Comparison of ENCODE assay signal across 35 cellular contexts in the genomic region with DNA sequence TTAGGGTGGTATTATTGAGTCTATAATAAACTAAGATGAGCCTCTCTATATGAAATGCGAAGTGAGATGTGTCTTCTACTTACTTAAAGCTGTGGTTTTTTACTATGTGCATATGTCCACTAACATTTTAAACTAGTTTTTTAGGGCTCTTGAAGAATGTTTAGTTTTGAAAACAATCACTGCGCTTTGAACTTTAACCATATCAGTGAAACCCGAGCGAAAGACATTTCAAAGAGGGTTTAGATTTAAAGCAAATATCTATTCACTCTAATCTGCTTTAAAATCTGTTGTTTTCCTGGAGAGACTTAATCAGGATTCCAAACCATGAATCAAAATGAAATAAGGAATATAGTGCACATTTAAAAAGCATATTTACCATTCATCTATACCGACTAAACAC. TPM values are rescaled to one million over a fixed set of nuclear protein-coding genes. Genes with fewer than 3 reads are reported as not detected.
DNase-seq lines count a peak whose midpoint lies in the region; ATAC-seq, FAIRE-seq and TF ChIP-seq lines count a peak whose summit lies in the region.
"Had no signal": no experiment of that assay in that cellular context is flagged by ENCODE, and none has a peak within 500 bp of the region (broad histone marks: within the 10 kb centered on the region; RNA-seq: fewer than 3 reads in every experiment).

No MANE protein-coding gene starts in this region.

- H3K4me3 ChIP-seq in HepG2 (replicated peaks in 1 of 3; ENCODE audit: insufficient read depth in 1 of 3, low read depth in 2 of 3, low read length in 3 of 3): no peak overlapping the region
- H3K4me3 ChIP-seq in right lobe of liver: no peak overlapping the region
- no peak overlapping the region for H3K4me3 ChIP-seq in astrocyte (ENCODE audit: insufficient read depth, low read depth, low read length)
- no peak overlapping the region for H3K4me3 ChIP-seq in smooth muscle cell
- no peak overlapping the region for H3K4me3 ChIP-seq in upper lobe of right lung
- H3K4me3 ChIP-seq: A549; BLaER1; BLaER1 treated with 17β-estradiol and CSF1 and Interleukin-3, amounts not matched to agents 10 nM and 100 nM had no signal

- no peak for ATAC-seq in HepG2
- no peak for ATAC-seq in right lobe of liver
- ATAC-seq in upper lobe of right lung: no peak
- ATAC-seq: A549; CD8-positive, alpha-beta T cell had no signal

- TF ChIP-seq POLR2A in HepG2 (IDR thresholded peaks at IDR 0.05; ENCODE audit: insufficient read depth in 1 of 2, low read depth in 2 of 2, low read length in 2 of 2) (no peak), right lobe of liver (IDR thresholded peaks at IDR 0.05) (no peak)

- H3K9me3 Mint-ChIP-seq in astrocyte (ENCODE audit: unreplicated experiment) (no peaks in the 10 kb centered on the region), mesothelial cell of epicardium (peaks cover 5% of the 10 kb centered on the region)
- H3K9me3 Mint-ChIP-seq: CD4-positive, alpha-beta T cell; CD8-positive, alpha-beta T cell had no signal

- H3K27me3 ChIP-seq in HepG2 (ENCODE audit: control insufficient read depth in 1 of 2, insufficient read depth in 2 of 2, low read length in 2 of 2): no peaks in the 10 kb centered on the region
- H3K27me3 ChIP-seq in right lobe of liver: no peaks in the 10 kb centered on the region
- no peaks in the 10 kb centered on the region for H3K27me3 ChIP-seq in astrocyte (ENCODE audit: insufficient read depth, low read length)
- no peaks in the 10 kb centered on the region for H3K27me3 ChIP-seq in smooth muscle cell (ENCODE audit: low read depth)
- H3K27me3 ChIP-seq in upper lobe of right lung: no peaks in the 10 kb centered on the region
- H3K27me3 ChIP-seq: BE2C; BLaER1; BLaER1 treated with 17β-estradiol and CSF1 and Interleukin-3, amounts not matched to agents 10 nM and 100 nM had no signal

- no peaks in the 10 kb centered on the region for H3K79me2 ChIP-seq in HepG2 (ENCODE audit: insufficient read depth, low read length)
- H3K79me2 ChIP-seq in astrocyte (ENCODE audit: insufficient read depth, low read length): no peaks in the 10 kb centered on the region
- H3K79me2 ChIP-seq in smooth muscle cell (ENCODE audit: low read depth): no peaks in the 10 kb centered on the region

- no peaks in the 10 kb centered on the region for H3K4me1 Mint-ChIP-seq in astrocyte (ENCODE audit: low read depth, unreplicated experiment)
- H3K4me1 Mint-ChIP-seq in mesothelial cell of epicardium: peaks cover 21% of the 10 kb centered on the region
- H3K4me1 Mint-ChIP-seq: B cell; CD4-positive, alpha-beta memory T cell; CD4-positive, CD25-positive, alpha-beta regulatory T cell; CD8-positive, alpha-beta memory T cell had no signal

- H3K4me3 Mint-ChIP-seq in astrocyte (ENCODE audit: unreplicated experiment): no peak overlapping the region
- no peak overlapping the region for H3K4me3 Mint-ChIP-seq in mesothelial cell of epicardium
- H3K4me3 Mint-ChIP-seq: B cell; CD14-positive monocyte; CD4-positive, alpha-beta memory T cell; CD4-positive, alpha-beta T cell; CD4-positive, CD25-positive, alpha-beta regulatory T cell; CD8-positive, alpha-beta memory T cell; CD8-positive, alpha-beta T cell had no signal

- peak; percentile 17 for DNase-seq in HepG2 (ENCODE audit: low spot score)
- DNase-seq in right lobe of liver: no peak
- no peak for DNase-seq in astrocyte (ENCODE audit: low read depth)
- no peak for DNase-seq in mesothelial cell of epicardium (ENCODE audit: low spot score in 2 of 2, unreplicated experiment in 2 of 2)
- DNase-seq in smooth muscle cell (lab: John Stamatoyannopoulos, UW; ENCODE audit: unreplicated experiment): no peak
- no peak for DNase-seq in NCI-H1105 treated with DMSO at 0.1 percent for 48 hours (lab: John Stamatoyannopoulos, UW)
- DNase-seq in upper lobe of right lung: no peak
- no peak for DNase-seq in NOMO-1 treated with dmso at 0.1 percent for 144 hours (lab: John Stamatoyannopoulos, UW; ENCODE audit: unreplicated experiment)
- DNase-seq: 8988T; ACHN; AML-193; BE2C; C1 segment of cervical spinal cord; Caco-2; Calu3; CD4-positive, alpha-beta memory T cell; CD4-positive, alpha-beta T cell; CD4-positive, CD25-positive, alpha-beta regulatory T cell; CD8-positive, alpha-beta memory T cell; CD8-positive, alpha-beta T cell; COR-L47; DMS 273 treated with DMSO at 0.1 percent for 48 hours; DMS153; DMS53; DMS79; DMS79 treated with DMSO at 0.1 percent for 48 hours; DND-41; EL had no signal

- CTCF ChIA-PET in HepG2 (lab: Yijun Ruan, JAX; ENCODE audit: low intra/inter-chr PET ratio, low total read pairs): no interaction called here

- H3F3A ChIP-seq in smooth muscle cell (ENCODE audit: low read depth): peaks cover 6% of the 10 kb centered on the region

- H4K20me1 ChIP-seq in HepG2 (ENCODE audit: insufficient read depth, low read length) (no peaks in the 10 kb centered on the region), astrocyte (ENCODE audit: insufficient read depth, low read length) (no peaks in the 10 kb centered on the region), smooth muscle cell (ENCODE audit: low read depth) (no peaks in the 10 kb centered on the region)
- H4K20me1 ChIP-seq: BLaER1; BLaER1 treated with 17β-estradiol and CSF1 and Interleukin-3, amounts not matched to agents 10 nM and 100 nM had no signal

- in situ Hi-C loops in HepG2 (cut with HindIII; ENCODE audit: extremely low pct_ligation_motif_present, low pct_unique_long_range_greater_than_20kb): no loop called here

- H3K36me3 Mint-ChIP-seq in astrocyte (ENCODE audit: low read depth, unreplicated experiment) (no peaks in the 10 kb centered on the region), mesothelial cell of epicardium (no peaks in the 10 kb centered on the region)
- H3K36me3 Mint-ChIP-seq: CD14-positive monocyte; CD4-positive, alpha-beta memory T cell; CD4-positive, CD25-positive, alpha-beta regulatory T cell; CD8-positive, alpha-beta memory T cell; CD8-positive, alpha-beta T cell had no signal

- intact Hi-C loops in HepG2 (cut with micrococcal nuclease; ENCODE audit: unreplicated experiment) (no loop called here), right lobe of liver (cut with DNase I) (no loop called here), upper lobe of right lung (cut with DNase I) (no loop called here)

- no peaks in the 10 kb centered on the region for H3K36me3 ChIP-seq in HepG2 (replicated peaks in 1 of 2; ENCODE audit: control insufficient read depth in 1 of 2, insufficient read depth in 2 of 2, low read length in 2 of 2)
- no peaks in the 10 kb centered on the region for H3K36me3 ChIP-seq in right lobe of liver
- no peaks in the 10 kb centered on the region for H3K36me3 ChIP-seq in astrocyte (ENCODE audit: insufficient read depth, low read length)
- no peaks in the 10 kb centered on the region for H3K36me3 ChIP-seq in smooth muscle cell (ENCODE audit: low read depth)
- H3K36me3 ChIP-seq in upper lobe of right lung: no peaks in the 10 kb centered on the region
- H3K36me3 ChIP-seq: BE2C; BLaER1; BLaER1 treated with 17β-estradiol and CSF1 and Interleukin-3, amounts not matched to agents 10 nM and 100 nM had no signal

- no peak for TF ChIP-seq RAD21 in HepG2 (CRISPR knock-in tag; IDR thresholded peaks at IDR 0.05)

- TF ChIP-seq EP300 in HepG2 (IDR thresholded peaks at IDR 0.05; ENCODE audit: low read depth in 2 of 2, low read length in 2 of 2) (no peak), HepG2 (CRISPR knock-in tag; IDR thresholded peaks at IDR 0.05; ENCODE audit: borderline replicate concordance) (no peak)

- H3K9ac ChIP-seq in HepG2 (ENCODE audit: insufficient read depth, low read depth, low read length) (no peak overlapping the region), astrocyte (ENCODE audit: low read length) (no peak overlapping the region), smooth muscle cell (ENCODE audit: low read depth) (no peak overlapping the region)
- H3K9ac ChIP-seq: BLaER1; BLaER1 treated with 17β-estradiol and CSF1 and Interleukin-3, amounts not matched to agents 10 nM and 100 nM had no signal

- H3K27ac Mint-ChIP-seq in astrocyte (ENCODE audit: unreplicated experiment) (no peak overlapping the region), mesothelial cell of epicardium (peak overlapping the region; percentile 53)
- H3K27ac Mint-ChIP-seq: B cell; CD14-positive monocyte; CD4-positive, alpha-beta memory T cell; CD4-positive, alpha-beta T cell; CD4-positive, CD25-positive, alpha-beta regulatory T cell; CD8-positive, alpha-beta memory T cell; CD8-positive, alpha-beta T cell had no signal

- FAIRE-seq in HepG2 (lab: Jason Lieb, UNC) (peak; percentile 23), astrocyte (lab: Jason Lieb, UNC) (peak; percentile 59)
- FAIRE-seq: A549 had no signal

- H3K27ac ChIP-seq in HepG2 (ENCODE audit: extremely low read length, insufficient read depth, low read length) (no peak overlapping the region), right lobe of liver (no peak overlapping the region), astrocyte (ENCODE audit: low read depth, low read length) (no peak overlapping the region), smooth muscle cell (ENCODE audit: low read depth) (no peak overlapping the region), upper lobe of right lung (no peak overlapping the region)
- H3K27ac ChIP-seq: 22Rv1; A549; BLaER1; BLaER1 treated with 17β-estradiol and CSF1 and Interleukin-3, amounts not matched to agents 10 nM and 100 nM; C4-2B had no signal

- H3K27me3 Mint-ChIP-seq in astrocyte (ENCODE audit: low read depth, unreplicated experiment): no peaks in the 10 kb centered on the region
- no peaks in the 10 kb centered on the region for H3K27me3 Mint-ChIP-seq in mesothelial cell of epicardium (ENCODE audit: low read depth)
- H3K27me3 Mint-ChIP-seq: CD4-positive, alpha-beta memory T cell; CD4-positive, alpha-beta T cell; CD4-positive, CD25-positive, alpha-beta regulatory T cell had no signal

- H3K4me1 ChIP-seq in HepG2 (ENCODE audit: insufficient read depth, low read length): peaks cover 32% of the 10 kb centered on the region
- H3K4me1 ChIP-seq in right lobe of liver: no peaks in the 10 kb centered on the region
- H3K4me1 ChIP-seq in astrocyte (ENCODE audit: insufficient read depth, low read length): no peaks in the 10 kb centered on the region
- H3K4me1 ChIP-seq in smooth muscle cell (ENCODE audit: low read depth): peaks cover 12% of the 10 kb centered on the region
- H3K4me1 ChIP-seq in upper lobe of right lung: no peaks in the 10 kb centered on the region
- H3K4me1 ChIP-seq: BE2C, BLaER1 had no signal

- TF ChIP-seq CTCF in HepG2 (CRISPR knock-in tag; IDR thresholded peaks at IDR 0.05) (no peak), right lobe of liver (IDR thresholded peaks at IDR 0.05) (no peak), astrocyte (IDR thresholded peaks at IDR 0.05; ENCODE audit: insufficient read depth, low read depth, low read length) (no peak), mesothelial cell of epicardium (IDR thresholded peaks at IDR 0.05; ENCODE audit: unreplicated experiment) (no peak), smooth muscle cell (IDR thresholded peaks at IDR 0.05; ENCODE audit: borderline replicate concordance, insufficient read depth, poor library complexity, severe bottlenecking) (no peak), upper lobe of right lung (IDR thresholded peaks at IDR 0.05) (no peak)

- POLR2A ChIA-PET in HepG2 (lab: Yijun Ruan, JAX): no interaction called here

- H3K9me3 ChIP-seq in HepG2 (ENCODE audit: low read length) (no peaks in the 10 kb centered on the region), right lobe of liver (no peaks in the 10 kb centered on the region), astrocyte (ENCODE audit: insufficient read depth, low read depth, low read length) (no peaks in the 10 kb centered on the region), smooth muscle cell (replicated peaks; ENCODE audit: low read depth) (no peaks in the 10 kb centered on the region), upper lobe of right lung (no peaks in the 10 kb centered on the region)
- H3K9me3 ChIP-seq: A549; BE2C; BLaER1; BLaER1 treated with 17β-estradiol and CSF1 and Interleukin-3, amounts not matched to agents 10 nM and 100 nM; Caco-2 had no signal

- no TSS peak for BruUV-seq in HepG2 (replicated peaks; lab: Mats Ljungman, UMichigan)

- H3K4me2 ChIP-seq in HepG2 (ENCODE audit: low read depth, low read length) (no peak overlapping the region), astrocyte (ENCODE audit: low read length) (no peak overlapping the region), smooth muscle cell (no peak overlapping the region)
- H3K4me2 ChIP-seq: A549; BLaER1; BLaER1 treated with 17β-estradiol and CSF1 and Interleukin-3, amounts not matched to agents 10 nM and 100 nM had no signal

- WGBS in HepG2 (ENCODE audit: low lambda C conversion rate): under 1% methylated on average over 5 of the region's 5 CpGs
- 43% methylated on average over 5 of the region's 5 CpGs for WGBS in right lobe of liver (ENCODE audit: insufficient coverage, low coverage, low lambda C conversion rate, missing lambda C conversion rate)
- 83% methylated on average over 5 of the region's 5 CpGs for WGBS in smooth muscle cell (ENCODE audit: low lambda C conversion rate)

- no peak overlapping the region for H2AFZ ChIP-seq in HepG2 (ENCODE audit: low read length)
- H2AFZ ChIP-seq in astrocyte (ENCODE audit: low read depth, low read length): no peak overlapping the region
- peak overlapping the region; percentile 39 for H2AFZ ChIP-seq in smooth muscle cell (ENCODE audit: low read depth)

RNA-seq across cellular contexts. Expression of a gene that starts 24.8 kb away (rescaled TPM):
- total RNA-seq in HepG2 (2016; rRNA removed; fragmentation: Illumina TruSeq; extraction: Trizol) (11.9 and 15.7 TPM in 2 replicates), right lobe of liver (1 to 10 TPM in 2 of 6 experiments, under 1 TPM in 3, not detected in 1; 0.02 to 1.8 (median 0.35) TPM), astrocyte (33.1 and 33.8 TPM in 2 replicates), mesothelial cell of epicardium (2.8 to 3.4 TPM (median 3.0 TPM) in 3 replicates), smooth muscle cell (10.2 and 13.9 TPM in 2 replicates), upper lobe of right lung (3.8 TPM)
- total RNA-seq in HepG2 (2016; cell fraction: cytosol; rRNA removed; fragmentation: Illumina TruSeq; extraction: Trizol; ENCODE audit: low read depth): 1.5 and 2.6 TPM in 2 replicates
- 13.1 and 14.5 TPM in 2 replicates for total RNA-seq in HepG2 (2016; cell fraction: insoluble cytoplasmic fraction; rRNA removed; fragmentation: Illumina TruSeq; extraction: Trizol)
- total RNA-seq in HepG2 (2016; cell fraction: membrane; rRNA removed; fragmentation: Illumina TruSeq; extraction: Trizol): 4.0 and 5.0 TPM in 2 replicates
- 21.1 and 22.8 TPM in 2 replicates for total RNA-seq in HepG2 (2016; cell fraction: nucleus; rRNA removed; fragmentation: Illumina TruSeq; extraction: Trizol)
- polyA plus RNA-seq in HepG2 (2011; rRNA removed) (15.9 and 17.5 TPM in 2 replicates), smooth muscle cell (1.1 and 2.0 TPM in 2 replicates)
- polyA plus RNA-seq in HepG2 (2011; cell fraction: cytosol; rRNA removed): 5.6 and 9.4 TPM in 2 replicates
- polyA plus RNA-seq in HepG2 (2011; cell fraction: nucleus; rRNA removed): 9.2 and 14.7 TPM in 2 replicates
- 20.4 and 31.0 TPM in 2 replicates for polyA plus RNA-seq in HepG2 (2012)
- polyA plus RNA-seq in HepG2 (2016; cell fraction: cytosol; fragmentation: Illumina TruSeq; extraction: Trizol; ENCODE audit: low read depth): 0.35 and 0.42 TPM in 2 replicates
- 5.6 and 6.9 TPM in 2 replicates for polyA plus RNA-seq in HepG2 (2016; cell fraction: insoluble cytoplasmic fraction; fragmentation: Illumina TruSeq; extraction: Trizol; ENCODE audit: low read depth)
- 0.86 and 0.94 TPM in 2 replicates for polyA plus RNA-seq in HepG2 (2016; cell fraction: membrane; fragmentation: Illumina TruSeq; extraction: Trizol; ENCODE audit: low read depth)
- 16.0 and 16.6 TPM in 2 replicates for polyA plus RNA-seq in HepG2 (2016; cell fraction: nucleus; fragmentation: Illumina TruSeq; extraction: Trizol; ENCODE audit: insufficient read depth, low read depth)
- 95.4 and 149 TPM in 2 replicates for polyA minus RNA-seq in HepG2 (2011; rRNA and poly(A)+ RNA removed; ENCODE audit: low replicate concordance)
- polyA minus RNA-seq in HepG2 (2011; cell fraction: cytosol; rRNA and poly(A)+ RNA removed): 28.0 and 41.2 TPM in 2 replicates
- polyA minus RNA-seq in HepG2 (2011; cell fraction: nucleus; rRNA and poly(A)+ RNA removed): 82.7 and 97.5 TPM in 2 replicates
- total RNA-seq: CD8-positive, alpha-beta T cell had no signal
- polyA plus RNA-seq: CD4-positive, alpha-beta memory T cell; CD8-positive, alpha-beta memory T cell had no signal
